In genomic region chr9:33763709-33764108, GRCh38 we compare ENCODE assay signal across 2 cellular contexts. TPM values are rescaled to one million over a fixed set of nuclear protein-coding genes. Genes with fewer than 3 reads are reported as not detected.
"Had no signal": no experiment of that assay in that cellular context is flagged by ENCODE, and none has a peak within 500 bp of the region (broad histone marks: within the 10 kb centered on the region; RNA-seq: fewer than 3 reads in every experiment).

No MANE protein-coding gene starts in this region.

RNA-seq across cellular contexts. Expression of gene PRSS3, which starts 31.7 kb away (rescaled TPM):
- total RNA-seq: subcutaneous adipose tissue, tibial nerve had no signal
